ENCODE assay signal across 9 cellular contexts in the genomic region with DNA sequence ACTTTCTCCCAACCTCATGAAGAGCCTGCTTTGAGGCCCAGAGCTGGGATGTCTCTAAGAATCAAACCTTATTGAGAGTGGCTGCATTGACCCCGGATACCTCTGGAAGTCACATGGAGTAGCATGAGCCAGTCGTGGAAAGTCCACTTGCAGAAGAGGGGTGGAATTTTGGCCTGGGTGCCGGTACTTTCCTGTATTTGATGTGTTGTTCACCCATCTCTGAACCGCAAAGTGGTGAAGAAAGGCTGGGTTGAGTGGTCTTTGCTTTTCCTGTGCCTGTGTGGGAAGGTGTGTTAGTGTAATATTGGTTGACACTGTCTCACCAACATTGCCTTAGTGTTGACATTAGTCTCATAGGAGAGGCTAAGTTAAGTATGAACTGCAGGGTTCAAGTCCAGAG. TPM values are rescaled to one million over a fixed set of nuclear protein-coding genes. Genes with fewer than 3 reads are reported as not detected.
DNase-seq lines count a peak whose midpoint lies in the region; ATAC-seq and TF ChIP-seq lines count a peak whose summit lies in the region.
"Had no signal": no experiment of that assay in that cellular context is flagged by ENCODE, and none has a peak within 500 bp of the region (broad histone marks: within the 10 kb centered on the region; RNA-seq: fewer than 3 reads in every experiment).

No MANE protein-coding gene starts in this region.

- no peaks in the 10 kb centered on the region for H3K9me3 Mint-ChIP-seq in activated CD4-positive, alpha-beta memory T cell treated with anti-CD3 and anti-CD28 coated beads for 36 hours
- H3K9me3 Mint-ChIP-seq in dendritic cell treated with granulocyte-macrophage colony-stimulating factor and Interleukin-4, amounts not matched to agents 40 ng/mL and 50 ng/mL, for 4 days: no peaks in the 10 kb centered on the region

- CTCF ChIA-PET in activated CD4-positive, alpha-beta memory T cell treated with anti-CD3 and anti-CD28 coated beads for 36 hours (lab: Charles Lee): interaction anchor here (0.7 to 1.4 kb wide), 2 partner anchors 9 to 20 kb away, joined by 3 to 4 read pairs; no protein-coding TSS in a partner anchor

- POLR2A ChIA-PET in activated CD4-positive, alpha-beta memory T cell treated with anti-CD3 and anti-CD28 coated beads for 36 hours (lab: Charles Lee): interaction anchor here (2.7 kb wide), 1 partner anchor 7 kb away, joined by 12 read pairs; no protein-coding TSS in a partner anchor

- peak overlapping the region; percentile 85 for H3K27ac Mint-ChIP-seq in activated CD4-positive, alpha-beta memory T cell treated with anti-CD3 and anti-CD28 coated beads for 36 hours
- H3K27ac Mint-ChIP-seq in dendritic cell treated with granulocyte-macrophage colony-stimulating factor and Interleukin-4, amounts not matched to agents 40 ng/mL and 50 ng/mL, for 4 days: peak overlapping the region; percentile 62

- peak overlapping the region; percentile 92 for H3K4me3 Mint-ChIP-seq in activated CD4-positive, alpha-beta memory T cell treated with anti-CD3 and anti-CD28 coated beads for 36 hours
- no peak overlapping the region for H3K4me3 Mint-ChIP-seq in dendritic cell treated with granulocyte-macrophage colony-stimulating factor and Interleukin-4, amounts not matched to agents 40 ng/mL and 50 ng/mL, for 4 days

- H3K36me3 Mint-ChIP-seq in activated CD4-positive, alpha-beta memory T cell treated with anti-CD3 and anti-CD28 coated beads for 36 hours: peaks cover 16% of the 10 kb centered on the region
- peaks cover 24% of the 10 kb centered on the region for H3K36me3 Mint-ChIP-seq in dendritic cell treated with granulocyte-macrophage colony-stimulating factor and Interleukin-4, amounts not matched to agents 40 ng/mL and 50 ng/mL, for 4 days (ENCODE audit: low read depth)

- H3K4me1 Mint-ChIP-seq in activated CD4-positive, alpha-beta memory T cell treated with anti-CD3 and anti-CD28 coated beads for 36 hours (ENCODE audit: low read depth): peaks cover 72% of the 10 kb centered on the region
- H3K4me1 Mint-ChIP-seq in dendritic cell treated with granulocyte-macrophage colony-stimulating factor and Interleukin-4, amounts not matched to agents 40 ng/mL and 50 ng/mL, for 4 days (ENCODE audit: low read depth): peaks cover 71% of the 10 kb centered on the region

- H3K27me3 Mint-ChIP-seq in activated CD4-positive, alpha-beta memory T cell treated with anti-CD3 and anti-CD28 coated beads for 36 hours: no peaks in the 10 kb centered on the region
- no peaks in the 10 kb centered on the region for H3K27me3 Mint-ChIP-seq in dendritic cell treated with granulocyte-macrophage colony-stimulating factor and Interleukin-4, amounts not matched to agents 40 ng/mL and 50 ng/mL, for 4 days

- peak; percentile 9 for DNase-seq in activated T-cell treated with anti-CD3 and anti-CD28 coated beads for 1 hour (ENCODE audit: low read depth)
- DNase-seq in activated T-cell treated with anti-CD3 and anti-CD28 coated beads for 4 hours: no peak
- peak; percentile 62 for DNase-seq in activated CD4-positive, alpha-beta memory T cell treated with anti-CD3 and anti-CD28 coated beads for 36 hours
- peak; percentile 62 for DNase-seq in stimulated activated naive CD8-positive, alpha-beta T cell treated with anti-CD3 and anti-CD28 coated beads, Interleukin-15, Interleukin-2, amounts not matched to agents 100 U/mL and 50 U/mL, for 24 hours
- no peak for DNase-seq in SW480 (ENCODE audit: low spot score)
- DNase-seq: stimulated activated CD4-positive, alpha-beta T cell treated with anti-CD3 and anti-CD28 coated beads, Interleukin-12 subunit alpha, Interleukin-12 subunit beta, amount 100 ng/mL, for 4 hours had no signal

- intact Hi-C loops in activated CD4-positive, alpha-beta memory T cell treated with anti-CD3 and anti-CD28 coated beads for 36 hours (cut with micrococcal nuclease): loop anchor here (5.0 kb wide), 2 partner anchors 526 to 1799 kb away; a partner anchor contains a TSS
- intact Hi-C loops in dendritic cell treated with granulocyte-macrophage colony-stimulating factor and Interleukin-4, amounts not matched to agents 40 ng/mL and 50 ng/mL, for 4 days (cut with micrococcal nuclease): loop anchor here (5.0 kb wide), 1 partner anchor 204 kb away; a partner anchor contains a TSS

- peak; percentile 42 for ATAC-seq in stimulated activated naive CD8-positive, alpha-beta T cell treated with anti-CD3 and anti-CD28 coated beads, Interleukin-15, Interleukin-2, amounts not matched to agents 100 U/mL and 50 U/mL, for 24 hours
- ATAC-seq in HG02885 (IDR thresholded peaks at IDR 0.05; ENCODE audit: poor library complexity, unreplicated experiment): no peak
- ATAC-seq in SK-N-SH treated with all-trans-retinoic acid at 6 μM for 48 hours: no peak

TF ChIP-seq in SK-N-SH treated with all-trans-retinoic acid at 6 μM for 48 hours, 23 proteins besides CTCF, POLR2A, EP300 and RAD21:
- no peak for TF ChIP-seq RARB (CRISPR knock-in tag; IDR thresholded peaks at IDR 0.05)
- no peak for TF ChIP-seq ZFP30 (CRISPR knock-in tag; IDR thresholded peaks at IDR 0.05)
- TF ChIP-seq, protein P1, sequence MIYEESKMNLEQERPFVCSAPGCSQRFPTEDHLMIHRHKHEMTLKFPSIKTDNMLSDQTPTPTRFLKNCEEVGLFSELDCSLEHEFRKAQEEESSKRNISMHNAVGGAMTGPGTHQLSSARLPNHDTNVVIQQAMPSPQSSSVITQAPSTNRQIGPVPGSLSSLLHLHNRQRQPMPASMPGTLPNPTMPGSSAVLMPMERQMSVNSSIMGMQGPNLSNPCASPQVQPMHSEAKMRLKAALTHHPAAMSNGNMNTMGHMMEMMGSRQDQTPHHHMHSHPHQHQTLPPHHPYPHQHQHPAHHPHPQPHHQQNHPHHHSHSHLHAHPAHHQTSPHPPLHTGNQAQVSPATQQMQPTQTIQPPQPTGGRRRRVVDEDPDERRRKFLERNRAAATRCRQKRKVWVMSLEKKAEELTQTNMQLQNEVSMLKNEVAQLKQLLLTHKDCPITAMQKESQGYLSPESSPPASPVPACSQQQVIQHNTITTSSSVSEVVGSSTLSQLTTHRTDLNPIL (CRISPR knock-in tag; IDR thresholded peaks at IDR 0.05; ENCODE audit: low read depth): no peak
- TF ChIP-seq ZNF8 (CRISPR knock-in tag; IDR thresholded peaks at IDR 0.05): no peak
- TF ChIP-seq ZC3H10 (CRISPR knock-in tag; IDR thresholded peaks at IDR 0.05): no peak
- TF ChIP-seq, protein P2, sequence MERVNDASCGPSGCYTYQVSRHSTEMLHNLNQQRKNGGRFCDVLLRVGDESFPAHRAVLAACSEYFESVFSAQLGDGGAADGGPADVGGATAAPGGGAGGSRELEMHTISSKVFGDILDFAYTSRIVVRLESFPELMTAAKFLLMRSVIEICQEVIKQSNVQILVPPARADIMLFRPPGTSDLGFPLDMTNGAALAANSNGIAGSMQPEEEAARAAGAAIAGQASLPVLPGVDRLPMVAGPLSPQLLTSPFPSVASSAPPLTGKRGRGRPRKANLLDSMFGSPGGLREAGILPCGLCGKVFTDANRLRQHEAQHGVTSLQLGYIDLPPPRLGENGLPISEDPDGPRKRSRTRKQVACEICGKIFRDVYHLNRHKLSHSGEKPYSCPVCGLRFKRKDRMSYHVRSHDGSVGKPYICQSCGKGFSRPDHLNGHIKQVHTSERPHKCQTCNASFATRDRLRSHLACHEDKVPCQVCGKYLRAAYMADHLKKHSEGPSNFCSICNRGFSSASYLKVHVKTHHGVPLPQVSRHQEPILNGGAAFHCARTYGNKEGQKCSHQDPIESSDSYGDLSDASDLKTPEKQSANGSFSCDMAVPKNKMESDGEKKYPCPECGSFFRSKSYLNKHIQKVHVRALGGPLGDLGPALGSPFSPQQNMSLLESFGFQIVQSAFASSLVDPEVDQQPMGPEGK (CRISPR knock-in tag; IDR thresholded peaks at IDR 0.05; ENCODE audit: borderline replicate concordance): no peak
- no peak for TF ChIP-seq ESRRG (CRISPR knock-in tag; IDR thresholded peaks at IDR 0.05)
- TF ChIP-seq TCF4 (CRISPR knock-in tag; IDR thresholded peaks at IDR 0.05; ENCODE audit: borderline replicate concordance): no peak
TF ChIP-seq in SK-N-SH treated with all-trans-retinoic acid at 6 μM for 48 hours: peak in this region for 0.

RNA-seq across cellular contexts. Expression of a gene that starts 3.7 kb away (rescaled TPM):
- 10 to 100 TPM; 53.3 to 53.6 TPM for total RNA-seq in activated CD4-positive, alpha-beta memory T cell treated with anti-CD3 and anti-CD28 coated beads for 36 hours

Comparison
In these comparisons a context has a peak if more than half of its experiments do, and no peak if none do; other contexts are left out.
1. DNase-seq: peak in activated T-cell treated with anti-CD3 and anti-CD28 coated beads for 1 hour (single experiment), activated CD4-positive, alpha-beta memory T cell treated with anti-CD3 and anti-CD28 coated beads for 36 hours (single experiment) and stimulated activated naive CD8-positive, alpha-beta T cell treated with anti-CD3 and anti-CD28 coated beads, Interleukin-15, Interleukin-2, amounts not matched to agents 100 U/mL and 50 U/mL, for 24 hours (single experiment); none in activated T-cell treated with anti-CD3 and anti-CD28 coated beads for 4 hours (single experiment) and SW480 (single experiment).